27 cellular contexts compared by ENCODE assay signal in the genomic region with DNA sequence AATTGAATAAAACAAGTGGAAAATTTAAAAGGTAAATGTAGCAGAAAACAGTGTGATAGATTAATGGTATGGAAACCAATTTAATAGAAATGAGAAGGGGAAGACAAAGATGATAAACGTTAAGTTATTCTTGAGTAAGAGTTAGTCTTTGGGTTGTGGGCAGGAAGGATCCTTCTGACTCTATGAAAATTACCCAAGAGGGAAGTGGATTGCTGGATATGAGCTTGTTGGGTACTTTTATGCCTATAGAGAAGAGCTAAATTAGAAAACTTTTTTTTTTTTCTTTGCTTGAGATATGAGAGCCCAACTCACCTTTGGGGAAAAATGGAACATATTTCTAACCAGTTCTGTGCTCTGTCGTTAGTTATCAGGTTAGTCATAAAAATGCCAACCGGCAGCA.
"Had no signal": no experiment of that assay in that cellular context is flagged by ENCODE, and none has a peak within 500 bp of the region (broad histone marks: within the 10 kb centered on the region; RNA-seq: fewer than 3 reads in every experiment).

No MANE protein-coding gene starts in this region.

- H3K4me3 ChIP-seq: esophagus muscularis mucosa, heart left ventricle, ovary, right lobe of liver, vagina had no signal

- H3K4me1 ChIP-seq: foreskin keratinocyte, vagina had no signal

- DNase-seq: activated CD4-positive, alpha-beta memory T cell treated with anti-CD3 and anti-CD28 coated beads for 36 hours; activated CD4-positive, alpha-beta T cell treated with anti-CD3 and anti-CD28 coated beads, Interleukin-2, amount 10 ng/mL, durations not matched to agents 24 days and 14 days; activated CD8-positive, alpha-beta memory T cell treated with anti-CD3 and anti-CD28 coated beads, Interleukin-2, amount 50 U/mL, for 4 hours; activated gamma-delta T cell treated with Interleukin-2 at 50 U/mL for 16 hours; activated naive CD4-positive, alpha-beta T cell treated with anti-CD3 and anti-CD28 coated beads, Interleukin-2, amount 50 U/mL, for 16 hours; activated T-cell treated with anti-CD3 and anti-CD28 coated beads, Interleukin-2, amount 50 U/mL, for 1 hour; amniotic stem cell; caudate nucleus; endodermal cell; foreskin keratinocyte; hypothalamus; immature natural killer cell; kidney; left colon; mammary epithelial cell; ovary; right lobe of liver; stimulated activated CD4-positive, alpha-beta T cell treated with anti-CD3 and anti-CD28 coated beads, Interleukin-2, amount 100 ng/mL, for 48 hours; stimulated activated naive CD4-positive, alpha-beta T cell treated with Interleukin-2 at 50 U/mL for 16 hours; trophoblast cell had no signal

- ATAC-seq: activated T-helper 17 cell treated with anti-CD3 and anti-CD28 coated beads, Interleukin-2, amount 50 U/mL, for 72 hours; foreskin keratinocyte; left colon; right lobe of liver had no signal

- FAIRE-seq: kidney, TTC549 had no signal

- H3K27me3 ChIP-seq: esophagus muscularis mucosa, foreskin keratinocyte, heart left ventricle, neutrophil, ovary, right lobe of liver, vagina had no signal

- H3K36me3 ChIP-seq: esophagus muscularis mucosa, heart left ventricle, neutrophil, ovary, right lobe of liver, vagina had no signal

- H3K9me3 ChIP-seq: esophagus muscularis mucosa, heart left ventricle, neutrophil, ovary, right lobe of liver, vagina had no signal

- H3K27ac ChIP-seq: esophagus muscularis mucosa, foreskin keratinocyte, neutrophil, ovary, right lobe of liver, vagina, VCaP had no signal
